15 cellular contexts compared by ENCODE assay signal in genomic region chr2:217637268-217637615, GRCh38.
DNase-seq lines count a peak whose midpoint lies in the region; ATAC-seq and TF ChIP-seq lines count a peak whose summit lies in the region.
"Had no signal": no experiment of that assay in that cellular context is flagged by ENCODE, and none has a peak within 500 bp of the region (broad histone marks: within the 10 kb centered on the region; RNA-seq: fewer than 3 reads in every experiment).

No MANE protein-coding gene starts in this region.

- peak; percentile 42 for DNase-seq in BE2C
- peak; percentile 90 for DNase-seq in NCI-H82 (lab: John Stamatoyannopoulos, UW)
- no peak for DNase-seq in endodermal cell
- DNase-seq in neural progenitor cell (ENCODE audit: low spot score) = peak; percentile 26
- DNase-seq in RPMI8226 = no peak
- no peak for DNase-seq in SHP77 (lab: John Stamatoyannopoulos, UW)
- DNase-seq: AML-193, COR-L47, H9, NCI-H1048, NCI-H1436 treated with DMSO at 0.1 percent for 48 hours, NCI-H446, NCI-H748 treated with DMSO at 0.1 percent for 48 hours, PC-9 had no signal

- H3K27ac ChIP-seq in endodermal cell (ENCODE audit: low read depth, low read length) (peak overlapping the region; percentile 71), neural progenitor cell (no peak overlapping the region)
- H3K27ac ChIP-seq: PC-9 had no signal

- H3K4me1 ChIP-seq in BE2C (peaks cover 8% of the 10 kb centered on the region), endodermal cell (ENCODE audit: control insufficient read depth, insufficient read depth, low read length) (no peaks in the 10 kb centered on the region), neural progenitor cell (peaks cover 11% of the 10 kb centered on the region)

- no peak overlapping the region for H3K4me3 Mint-ChIP-seq in endodermal cell
- H3K4me3 Mint-ChIP-seq in neural progenitor cell = no peak overlapping the region
- H3K4me3 Mint-ChIP-seq: H9 had no signal

- no peaks in the 10 kb centered on the region for H3K9me3 Mint-ChIP-seq in endodermal cell
- no peaks in the 10 kb centered on the region for H3K9me3 Mint-ChIP-seq in neural progenitor cell
- H3K9me3 Mint-ChIP-seq: H9 had no signal

- H3K36me3 ChIP-seq in BE2C (no peaks in the 10 kb centered on the region), endodermal cell (ENCODE audit: control insufficient read depth, insufficient read depth, low read length) (no peaks in the 10 kb centered on the region), neural progenitor cell (no peaks in the 10 kb centered on the region)

- H2AFZ ChIP-seq in neural progenitor cell (replicated peaks) = no peak overlapping the region
- H2AFZ ChIP-seq: PC-9 had no signal

- H3K9me3 ChIP-seq in BE2C (no peaks in the 10 kb centered on the region), endodermal cell (ENCODE audit: control insufficient read depth, low read length) (no peaks in the 10 kb centered on the region), neural progenitor cell (ENCODE audit: low read depth) (no peaks in the 10 kb centered on the region)

- no peak overlapping the region for H3K4me3 ChIP-seq in BE2C (ENCODE audit: low read depth, low read length)
- no peak overlapping the region for H3K4me3 ChIP-seq in endodermal cell (ENCODE audit: low read length)
- H3K4me3 ChIP-seq in neural progenitor cell = no peak overlapping the region
- H3K4me3 ChIP-seq: PC-9 had no signal

- ATAC-seq in GM21737 (IDR thresholded peaks at IDR 0.05; ENCODE audit: unreplicated experiment) = no peak

- 60 to 84% methylated on average over 2 to 3 of the region's 3 CpGs for WGBS in endodermal cell (ENCODE audit: insufficient coverage in 1 of 2, insufficient read length in 1 of 2), 2 experiments

- TF ChIP-seq CTCF in BE2C (IDR thresholded peaks at IDR 0.05; ENCODE audit: low read depth, low read length) (no peak), endodermal cell (conservative IDR thresholded peaks at IDR 0.05) (no peak), neural progenitor cell (IDR thresholded peaks at IDR 0.05) (no peak)

- no peaks in the 10 kb centered on the region for H3K79me2 ChIP-seq in neural progenitor cell (ENCODE audit: low read depth)

- H3K36me3 Mint-ChIP-seq in endodermal cell (ENCODE audit: low read depth) (no peaks in the 10 kb centered on the region), neural progenitor cell (no peaks in the 10 kb centered on the region)

- no peaks in the 10 kb centered on the region for H3F3A ChIP-seq in neural progenitor cell (ENCODE audit: low read depth)

- no peak overlapping the region for H3K4me2 ChIP-seq in neural progenitor cell
- H3K4me2 ChIP-seq: PC-9 had no signal

- H3K4me1 Mint-ChIP-seq in endodermal cell (no peaks in the 10 kb centered on the region), neural progenitor cell (peaks cover 26% of the 10 kb centered on the region)

- H3K27ac Mint-ChIP-seq in endodermal cell (no peak overlapping the region), neural progenitor cell (peak overlapping the region; percentile 6)
- H3K27ac Mint-ChIP-seq: H9 had no signal

- H3K27me3 Mint-ChIP-seq in endodermal cell (ENCODE audit: insufficient read depth) (peaks cover 2% of the 10 kb centered on the region), neural progenitor cell (ENCODE audit: insufficient read depth, low read depth) (peaks cover 6% of the 10 kb centered on the region)

- H3K27me3 ChIP-seq in BE2C (no peaks in the 10 kb centered on the region), endodermal cell (ENCODE audit: control insufficient read depth, insufficient read depth, low read length, poor library complexity, severe bottlenecking) (peaks cover 5% of the 10 kb centered on the region), neural progenitor cell (no peaks in the 10 kb centered on the region)

- H3K9ac ChIP-seq in endodermal cell (ENCODE audit: extremely low read depth, low read length, poor library complexity, severe bottlenecking) (no peak overlapping the region), neural progenitor cell (no peak overlapping the region)

- no peaks in the 10 kb centered on the region for H4K20me1 ChIP-seq in neural progenitor cell (ENCODE audit: low read depth)

Comparison
In these comparisons a context has a peak if more than half of its experiments do, and no peak if none do; other contexts are left out.
1. DNase-seq: peak in BE2C (single experiment), NCI-H82 (single experiment) and neural progenitor cell (single experiment); none in endodermal cell (single experiment), RPMI8226 (single experiment) and SHP77 (0 of 2).